In the genomic region with DNA sequence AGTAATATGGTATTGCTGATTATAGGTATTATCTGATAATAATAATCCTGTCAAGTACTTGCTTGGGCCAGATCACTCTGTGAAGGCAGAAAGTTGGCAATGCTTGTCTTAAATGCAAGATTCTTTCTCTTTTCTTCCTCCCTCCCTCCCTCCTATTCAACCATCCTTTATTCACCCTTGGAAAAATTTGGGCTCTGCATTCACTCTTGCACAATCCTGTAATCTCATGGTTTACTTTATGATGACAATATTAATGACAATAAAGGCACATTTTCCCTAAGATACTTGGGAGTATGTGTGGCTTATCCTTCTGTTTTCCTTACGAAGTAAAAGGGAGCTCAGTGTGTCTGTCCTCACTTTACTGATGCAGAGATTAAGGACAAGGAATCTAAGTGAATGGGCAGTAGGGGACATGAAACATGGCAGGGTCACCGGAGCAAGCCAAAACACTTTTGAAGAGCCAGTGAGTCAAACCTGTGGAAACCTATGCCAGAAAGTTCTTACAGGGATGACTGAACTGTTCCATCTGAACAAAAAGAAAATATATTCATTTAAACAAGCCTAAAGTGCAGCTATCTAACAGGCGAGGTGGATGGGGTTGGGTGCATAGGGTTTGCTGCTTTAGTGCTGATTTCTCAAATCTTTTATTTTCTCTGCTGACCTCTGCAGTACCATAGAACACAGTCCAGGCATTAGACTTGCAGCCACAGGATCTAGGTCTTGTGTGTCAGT, we compare ENCODE assay signal across 17 cellular contexts. TPM values are rescaled to one million over a fixed set of nuclear protein-coding genes. Genes with fewer than 3 reads are reported as not detected.
DNase-seq lines count a peak whose midpoint lies in the region; ATAC-seq and TF ChIP-seq lines count a peak whose summit lies in the region.
"Had no signal": no experiment of that assay in that cellular context is flagged by ENCODE, and none has a peak within 500 bp of the region (broad histone marks: within the 10 kb centered on the region; RNA-seq: fewer than 3 reads in every experiment).

No MANE protein-coding gene starts in this region.

- H3K36me3 Mint-ChIP-seq in T-helper 2 cell treated with Interferon-gamma antibody and Interleukin-4, amounts not matched to agents 5 μg/mL and 100 μg/mL, for 36 hours (ENCODE audit: low read depth), result peaks cover 39% of the 10 kb centered on the region
- H3K36me3 Mint-ChIP-seq in activated naive CD8-positive, alpha-beta T cell treated with anti-CD3 and anti-CD28 coated beads, Interleukin-2, amount 10 ng/mL, durations not matched to agents 7 days and 5 days, result peaks cover 44% of the 10 kb centered on the region
- H3K36me3 Mint-ChIP-seq: type B pancreatic cell had no signal

- DNase-seq in T-helper 2 cell treated with Interferon-gamma antibody and Interleukin-4, amounts not matched to agents 5 μg/mL and 100 μg/mL, for 36 hours (ENCODE audit: low spot score), result no peak
- DNase-seq in T-helper 2 cell (no peak), spleen (no peak), stomach (no peak)
- no peak for DNase-seq in activated naive CD8-positive, alpha-beta T cell treated with anti-CD3 and anti-CD28 coated beads, Interleukin-2, amount 10 ng/mL, durations not matched to agents 7 days and 5 days
- DNase-seq: 8988T; anterior cingulate cortex; left colon; NCI-H1092 treated with DMSO at 0.1 percent for 48 hours; stimulated activated CD4-positive, alpha-beta T cell treated with anti-CD3 and anti-CD28 coated beads, Interleukin-4, amount 100 ng/mL, for 4 hours had no signal

- H3K27ac Mint-ChIP-seq in T-helper 2 cell treated with Interferon-gamma antibody and Interleukin-4, amounts not matched to agents 5 μg/mL and 100 μg/mL, for 36 hours, result peak overlapping the region; percentile 95
- H3K27ac Mint-ChIP-seq in activated naive CD8-positive, alpha-beta T cell treated with anti-CD3 and anti-CD28 coated beads, Interleukin-2, amount 10 ng/mL, durations not matched to agents 7 days and 5 days, result peak overlapping the region; percentile 98
- H3K27ac Mint-ChIP-seq: type B pancreatic cell had no signal

- H3K36me3 ChIP-seq in KOPT-K1 (ENCODE audit: insufficient read depth, low read length) (0 out of 2 replicates have a peak, but pooled peaks cover under 1% of the 10 kb centered on the region), spleen (peaks cover 0 to 4% (median 0%) of the 10 kb centered on the region in 6 donors), stomach (no peaks in the 10 kb centered on the region)

- intact Hi-C loops in spleen (cut with DNase I; ENCODE audit: low total_unique reads) (no loop called here), stomach (cut with DNase I; ENCODE audit: low total_unique reads) (no loop called here)

- H3K4me3 Mint-ChIP-seq in T-helper 2 cell treated with Interferon-gamma antibody and Interleukin-4, amounts not matched to agents 5 μg/mL and 100 μg/mL, for 36 hours, result peak overlapping the region; percentile 62
- H3K4me3 Mint-ChIP-seq in activated naive CD8-positive, alpha-beta T cell treated with anti-CD3 and anti-CD28 coated beads, Interleukin-2, amount 10 ng/mL, durations not matched to agents 7 days and 5 days, result peak overlapping the region; percentile 72
- H3K4me3 Mint-ChIP-seq: type B pancreatic cell had no signal

- no peak for ATAC-seq in activated naive CD8-positive, alpha-beta T cell treated with anti-CD3 and anti-CD28 coated beads, Interleukin-2, amount 10 ng/mL, durations not matched to agents 7 days and 5 days (ENCODE audit: low read depth)
- no peak for ATAC-seq in HG02938 (IDR thresholded peaks at IDR 0.05; ENCODE audit: unreplicated experiment)
- ATAC-seq in GM21423 (IDR thresholded peaks at IDR 0.05; ENCODE audit: unreplicated experiment), result no peak
- ATAC-seq: left colon had no signal

- peaks cover 25 to 83% (median 59%) of the 10 kb centered on the region in 6 donors for H3K4me1 ChIP-seq in spleen
- peaks cover 0 to 24% (median 10%) of the 10 kb centered on the region in 4 donors for H3K4me1 ChIP-seq in stomach
- H3K4me1 ChIP-seq: parathyroid adenoma had no signal

- peaks cover 72% of the 10 kb centered on the region for H3K4me1 Mint-ChIP-seq in T-helper 2 cell treated with Interferon-gamma antibody and Interleukin-4, amounts not matched to agents 5 μg/mL and 100 μg/mL, for 36 hours (ENCODE audit: low read depth)
- H3K4me1 Mint-ChIP-seq in activated naive CD8-positive, alpha-beta T cell treated with anti-CD3 and anti-CD28 coated beads, Interleukin-2, amount 10 ng/mL, durations not matched to agents 7 days and 5 days, result peaks cover 68% of the 10 kb centered on the region

- peak overlapping the region; percentile 81 for H3K27ac ChIP-seq in KOPT-K1 (ENCODE audit: low read depth, low read length, poor library complexity, severe bottlenecking)
- H3K27ac ChIP-seq in spleen, result peak overlapping the region; percentile 22 to 93 (median 86)
- peak overlapping the region in 2 of 5 donors; percentile 41 to 73 for H3K27ac ChIP-seq in stomach
- H3K27ac ChIP-seq: KMS-11, parathyroid adenoma, VCaP had no signal

- H3K27me3 ChIP-seq in spleen (replicated peaks in 1 of 7), result no peaks in the 10 kb centered on the region
- no peaks in the 10 kb centered on the region for H3K27me3 ChIP-seq in stomach

- POLR2A ChIA-PET in activated naive CD8-positive, alpha-beta T cell treated with anti-CD3 and anti-CD28 coated beads, Interleukin-2, amount 10 ng/mL, durations not matched to agents 7 days and 5 days (lab: Charles Lee), result interaction anchor here (1.1 to 7.2 kb wide), 5 partner anchors 14 to 91 kb away, joined by 3 to 184 read pairs (median 7); partner anchors contain the start of gene RIPOR2

- no peak for TF ChIP-seq CTCF in spleen (IDR thresholded peaks at IDR 0.05 in 8 of 11, conservative IDR thresholded peaks at IDR 0.05 in 3 of 11)
- no peak for TF ChIP-seq CTCF in stomach (IDR thresholded peaks at IDR 0.05)

- no peaks in the 10 kb centered on the region for H3K27me3 Mint-ChIP-seq in T-helper 2 cell treated with Interferon-gamma antibody and Interleukin-4, amounts not matched to agents 5 μg/mL and 100 μg/mL, for 36 hours (ENCODE audit: low read depth)
- H3K27me3 Mint-ChIP-seq in activated naive CD8-positive, alpha-beta T cell treated with anti-CD3 and anti-CD28 coated beads, Interleukin-2, amount 10 ng/mL, durations not matched to agents 7 days and 5 days, result no peaks in the 10 kb centered on the region
- H3K27me3 Mint-ChIP-seq: type B pancreatic cell had no signal

- peaks cover 27% of the 10 kb centered on the region for H3K9me3 Mint-ChIP-seq in T-helper 2 cell treated with Interferon-gamma antibody and Interleukin-4, amounts not matched to agents 5 μg/mL and 100 μg/mL, for 36 hours
- peaks cover 4% of the 10 kb centered on the region for H3K9me3 Mint-ChIP-seq in activated naive CD8-positive, alpha-beta T cell treated with anti-CD3 and anti-CD28 coated beads, Interleukin-2, amount 10 ng/mL, durations not matched to agents 7 days and 5 days
- H3K9me3 Mint-ChIP-seq: type B pancreatic cell had no signal

- TF ChIP-seq POLR2A in spleen (IDR thresholded peaks at IDR 0.05), result no peak
- TF ChIP-seq POLR2A in stomach (IDR thresholded peaks at IDR 0.05), result no peak

- H3K4me3 ChIP-seq in spleen (peak overlapping the region in 1 of 8 donors; percentile 59), stomach (no peak overlapping the region)

- WGBS in spleen, 5 donors, result 78 to 84% (median 81%) methylated on average over 3 of the region's 3 CpGs
- WGBS in stomach, 5 donors, result 67 to 81% (median 68%) methylated on average over 3 of the region's 3 CpGs

- H3K9me3 ChIP-seq in KOPT-K1 (ENCODE audit: insufficient read depth, low read length, poor library complexity, severe bottlenecking) (peaks cover 3% of the 10 kb centered on the region), spleen (peaks cover 0 to 19% (median 18%) of the 10 kb centered on the region in 8 donors), stomach (peaks cover 0 to 10% (median 4%) of the 10 kb centered on the region in 4 donors)

- no peak for TF ChIP-seq EP300 in stomach (IDR thresholded peaks at IDR 0.05)

RNA-seq across cellular contexts. Expression of gene RIPOR2, which starts 14.6 kb away (rescaled TPM):
- total RNA-seq in activated naive CD8-positive, alpha-beta T cell treated with anti-CD3 and anti-CD28 coated beads, Interleukin-2, amount 10 ng/mL, durations not matched to agents 7 days and 5 days, result 100 to 1,000 TPM; 181 to 195 TPM
- total RNA-seq in spleen (100 to 1,000 TPM; 128 to 247 (median 172) TPM), stomach (10 to 100 TPM in 3 of 5 donors, 1 to 10 TPM in 1, not detected in 1; 9.4 to 19.3 (median 12.4) TPM)
- polyA plus RNA-seq in spleen (10 to 100 TPM; 40.6 to 43.4 (median 41.2) TPM), stomach (1 to 10 TPM; 2.0 to 2.6 (median 2.1) TPM)

Comparison
In these comparisons a context has a peak if more than half of its experiments do, and no peak if none do; other contexts are left out.
1. RNA of gene RIPOR2, which starts 14.6 kb away (total RNA-seq): 181 to 195 TPM in activated naive CD8-positive, alpha-beta T cell treated with anti-CD3 and anti-CD28 coated beads, Interleukin-2, amount 10 ng/mL, durations not matched to agents 7 days and 5 days and 128 to 247 TPM in spleen; 9.4 to 19.3 TPM in stomach; every median in the first group is over 4 times any median in the second.